In genomic region chr10:83332695-83333094, GRCh38 we compare ENCODE assay signal across 31 cellular contexts.
"Had no signal": no experiment of that assay in that cellular context is flagged by ENCODE, and none has a peak within 500 bp of the region (broad histone marks: within the 10 kb centered on the region; RNA-seq: fewer than 3 reads in every experiment).

No MANE protein-coding gene starts in this region.

- H3K9me3 Mint-ChIP-seq: T-helper 1 cell treated with Interleukin-12 subunit alpha and Interleukin-12 subunit beta and Interleukin-4 antibody, amounts not matched to agents 30 μg/mL and 1 μg/mL, for 36 hours had no signal

- H3K27me3 ChIP-seq: adrenal gland, ascending aorta, esophagus squamous epithelium, neural progenitor cell, right atrium auricular region, stomach, thyroid gland, upper lobe of left lung, vagina had no signal

- H3K4me3 ChIP-seq: adrenal gland, ascending aorta, esophagus squamous epithelium, neural progenitor cell, right atrium auricular region, stomach, thyroid gland, upper lobe of left lung, vagina had no signal

- H3K9me3 ChIP-seq: adrenal gland, ascending aorta, esophagus squamous epithelium, right atrium auricular region, stomach, thyroid gland, upper lobe of left lung, vagina had no signal

- DNase-seq: activated CD4-positive, alpha-beta T cell treated with anti-CD3 and anti-CD28 coated beads for 4 hours; activated CD4-positive, alpha-beta T cell treated with anti-CD3 and anti-CD28 coated beads, Interleukin-2, amount 50 U/mL, for 4 hours; activated effector memory CD4-positive, alpha-beta T cell treated with Interleukin-2 at 50 U/mL for 16 hours; activated naive CD4-positive, alpha-beta T cell treated with anti-CD3 and anti-CD28 coated beads for 36 hours; activated naive CD8-positive, alpha-beta T cell treated with anti-CD3 and anti-CD28 coated beads for 36 hours; adrenal gland; central memory CD4-positive, alpha-beta T cell; esophagus squamous epithelium; islet precursor cell; left colon; midbrain; naive thymus-derived CD8-positive, alpha-beta T cell; occipital lobe; stimulated activated CD4-positive, alpha-beta T cell treated with anti-CD3 and anti-CD28 coated beads, Interleukin-15, amount 100 ng/mL, for 24 hours; stimulated activated CD4-positive, alpha-beta T cell treated with anti-CD3 and anti-CD28 coated beads, Interleukin-2, amount 100 ng/mL, for 24 hours; stimulated activated naive B cell treated with anti-CD40 and anti-IgM and Interleukin-4, amounts not matched to agents 10 μg/mL and 1 μg/mL and 100 μg/mL, for 72 hours; stomach; T-helper 9 cell; thyroid gland; upper lobe of left lung had no signal

- H3K4me1 ChIP-seq: adrenal gland, ascending aorta, esophagus squamous epithelium, neural progenitor cell, right atrium auricular region, stomach, thyroid gland, upper lobe of left lung, vagina had no signal

- H3K4me1 Mint-ChIP-seq: activated naive CD8-positive, alpha-beta T cell treated with anti-CD3 and anti-CD28 coated beads for 36 hours; brain; memory B cell; naive thymus-derived CD8-positive, alpha-beta T cell; neural progenitor cell; stimulated activated naive B cell treated with anti-CD40 and anti-IgM and Interleukin-4, amounts not matched to agents 10 μg/mL and 1 μg/mL and 100 μg/mL, for 72 hours had no signal

- H3K27ac Mint-ChIP-seq: activated naive CD4-positive, alpha-beta T cell treated with anti-CD3 and anti-CD28 coated beads for 36 hours; activated naive CD8-positive, alpha-beta T cell treated with anti-CD3 and anti-CD28 coated beads for 36 hours; brain; memory B cell; naive thymus-derived CD8-positive, alpha-beta T cell; neural progenitor cell; stimulated activated naive B cell treated with anti-CD40 and anti-IgM and Interleukin-4, amounts not matched to agents 10 μg/mL and 1 μg/mL and 100 μg/mL, for 72 hours; T-helper 1 cell treated with Interleukin-12 subunit alpha and Interleukin-12 subunit beta and Interleukin-4 antibody, amounts not matched to agents 30 μg/mL and 1 μg/mL, for 36 hours had no signal

- H3K4me3 Mint-ChIP-seq: activated naive CD4-positive, alpha-beta T cell treated with anti-CD3 and anti-CD28 coated beads for 36 hours; activated naive CD8-positive, alpha-beta T cell treated with anti-CD3 and anti-CD28 coated beads for 36 hours; brain; memory B cell; naive thymus-derived CD8-positive, alpha-beta T cell; neural progenitor cell; stimulated activated naive B cell treated with anti-CD40 and anti-IgM and Interleukin-4, amounts not matched to agents 10 μg/mL and 1 μg/mL and 100 μg/mL, for 72 hours; T-helper 1 cell treated with Interleukin-12 subunit alpha and Interleukin-12 subunit beta and Interleukin-4 antibody, amounts not matched to agents 30 μg/mL and 1 μg/mL, for 36 hours had no signal

- H3K36me3 ChIP-seq: adrenal gland, ascending aorta, esophagus squamous epithelium, neural progenitor cell, right atrium auricular region, stomach, thyroid gland, upper lobe of left lung, vagina had no signal

- FAIRE-seq: endothelial cell of umbilical vein, frontal cortex, TTC549 had no signal

- H3K36me3 Mint-ChIP-seq: activated naive CD8-positive, alpha-beta T cell treated with anti-CD3 and anti-CD28 coated beads for 36 hours; brain; memory B cell; naive thymus-derived CD8-positive, alpha-beta T cell; neural progenitor cell; stimulated activated naive B cell treated with anti-CD40 and anti-IgM and Interleukin-4, amounts not matched to agents 10 μg/mL and 1 μg/mL and 100 μg/mL, for 72 hours had no signal

- H3K27ac ChIP-seq: adrenal gland, ascending aorta, esophagus squamous epithelium, neural progenitor cell, right atrium auricular region, stomach, thyroid gland, upper lobe of left lung, vagina, VCaP had no signal

- H3K27me3 Mint-ChIP-seq: activated naive CD8-positive, alpha-beta T cell treated with anti-CD3 and anti-CD28 coated beads for 36 hours; brain; memory B cell; naive thymus-derived CD8-positive, alpha-beta T cell; stimulated activated naive B cell treated with anti-CD40 and anti-IgM and Interleukin-4, amounts not matched to agents 10 μg/mL and 1 μg/mL and 100 μg/mL, for 72 hours had no signal

- ATAC-seq: left colon; naive thymus-derived CD8-positive, alpha-beta T cell; stimulated activated naive B cell treated with anti-CD40 and anti-IgM and Interleukin-4, amounts not matched to agents 10 μg/mL and 1 μg/mL and 100 μg/mL, for 72 hours had no signal
